19 cellular contexts compared by ENCODE assay signal in genomic region chr13:69092615-69093322, GRCh38.
A peak's percentile ranks its signal among the peaks of the same experiment; 100 is the strongest.
DNase-seq lines count a peak whose midpoint lies in the region; ATAC-seq and TF ChIP-seq lines count a peak whose summit lies in the region.
"Had no signal": no experiment of that assay in that cellular context is flagged by ENCODE, and none has a peak within 500 bp of the region (broad histone marks: within the 10 kb centered on the region; RNA-seq: fewer than 3 reads in every experiment).

No MANE protein-coding gene starts in this region.

- H3K36me3 ChIP-seq in H7 (replicated peaks; ENCODE audit: control insufficient read depth, insufficient read depth, low read length) (no peaks in the 10 kb centered on the region), NT2/D1 (ENCODE audit: insufficient read depth, insufficient read length, low read length) (no peaks in the 10 kb centered on the region), mesendoderm (ENCODE audit: control insufficient read depth, insufficient read depth, low read length) (no peaks in the 10 kb centered on the region), heart left ventricle (no peaks in the 10 kb centered on the region), Peyer's patch (no peaks in the 10 kb centered on the region)

- H4K8ac ChIP-seq in mesendoderm (ENCODE audit: low read depth, low read length) = no peak overlapping the region

- H3K4me3 ChIP-seq in H7 (ENCODE audit: insufficient read depth, low read depth, low read length) (no peak overlapping the region), NT2/D1 (ENCODE audit: insufficient read length, low read depth) (no peak overlapping the region), epithelial cell of proximal tubule (ENCODE audit: low read depth, low read length) (no peak overlapping the region), mesendoderm (ENCODE audit: low read length) (no peak overlapping the region), heart left ventricle (no peak overlapping the region), Peyer's patch (no peak overlapping the region)
- H3K4me3 ChIP-seq: GM12878, PC-9 had no signal

- H4K5ac ChIP-seq in mesendoderm (ENCODE audit: low read length) = no peak overlapping the region

- TF ChIP-seq POLR2A in heart left ventricle (IDR thresholded peaks at IDR 0.05) = no peak
- no peak for TF ChIP-seq POLR2A in Peyer's patch (IDR thresholded peaks at IDR 0.05)

- ATAC-seq in heart left ventricle (no peak), foreskin keratinocyte (no peak)
- ATAC-seq: GM12878 had no signal

- H3K4me1 ChIP-seq in NT2/D1 (ENCODE audit: insufficient read depth, insufficient read length) = no peaks in the 10 kb centered on the region
- no peaks in the 10 kb centered on the region for H3K4me1 ChIP-seq in mesendoderm (ENCODE audit: control insufficient read depth, low read depth, low read length)
- no peaks in the 10 kb centered on the region for H3K4me1 ChIP-seq in heart left ventricle
- H3K4me1 ChIP-seq in Peyer's patch = no peaks in the 10 kb centered on the region
- no peaks in the 10 kb centered on the region for H3K4me1 ChIP-seq in foreskin keratinocyte

- H3K4me2 ChIP-seq in mesendoderm (ENCODE audit: low read length) = no peak overlapping the region
- H3K4me2 ChIP-seq: PC-9 had no signal

- H3K79me2 ChIP-seq in mesendoderm (ENCODE audit: control insufficient read depth, insufficient read depth, low read length) = no peaks in the 10 kb centered on the region

- no peak overlapping the region for H2BK15ac ChIP-seq in mesendoderm (replicated peaks; ENCODE audit: low read depth)

- H3K9me3 ChIP-seq in NT2/D1 (ENCODE audit: insufficient read depth, low read length) = no peaks in the 10 kb centered on the region
- peaks cover 0 to 3% (median 0%) of the 10 kb centered on the region in 12 donors for H3K9me3 ChIP-seq in heart left ventricle
- no peaks in the 10 kb centered on the region for H3K9me3 ChIP-seq in Peyer's patch

- intact Hi-C loops in heart left ventricle (cut with DNase I) = no loop called here

- H3K4ac ChIP-seq in mesendoderm (ENCODE audit: low read depth, low read length) = no peak overlapping the region

- WGBS in mesendoderm (ENCODE audit: extremely low coverage, insufficient coverage, low lambda C conversion rate) = no CpG with 5 or more reads among the region's 6 CpGs
- 57 to 63% (median 61%) methylated on average over 6 of the region's 6 CpGs for WGBS in heart left ventricle, 4 donors

- no peak overlapping the region for H3K56ac ChIP-seq in mesendoderm (ENCODE audit: low read length)

- H3K79me1 ChIP-seq in mesendoderm (ENCODE audit: low read length) = no peaks in the 10 kb centered on the region

- no peak overlapping the region for H3K27ac ChIP-seq in mesendoderm (ENCODE audit: low read depth, low read length)
- no peak overlapping the region for H3K27ac ChIP-seq in heart left ventricle
- no peak overlapping the region for H3K27ac ChIP-seq in Peyer's patch
- H3K27ac ChIP-seq in foreskin keratinocyte = no peak overlapping the region
- H3K27ac ChIP-seq: PC-9 had no signal

- no peak overlapping the region for H3K23ac ChIP-seq in mesendoderm (ENCODE audit: low read length)

- no peaks in the 10 kb centered on the region for H3K27me3 ChIP-seq in H7 (ENCODE audit: control insufficient read depth, insufficient read depth, low read length)
- H3K27me3 ChIP-seq in NT2/D1 (ENCODE audit: insufficient read depth, insufficient read length) = no peaks in the 10 kb centered on the region
- no peaks in the 10 kb centered on the region for H3K27me3 ChIP-seq in mesendoderm (ENCODE audit: insufficient read depth, low read length, poor library complexity)
- no peaks in the 10 kb centered on the region for H3K27me3 ChIP-seq in heart left ventricle
- no peaks in the 10 kb centered on the region for H3K27me3 ChIP-seq in Peyer's patch
- H3K27me3 ChIP-seq in foreskin keratinocyte = no peaks in the 10 kb centered on the region

- TF ChIP-seq CTCF in epithelial cell of proximal tubule (conservative IDR thresholded peaks at IDR 0.05; ENCODE audit: low read depth, low read length) (peak; percentile 22), heart left ventricle (IDR thresholded peaks at IDR 0.05) (no peak), Peyer's patch (IDR thresholded peaks at IDR 0.05) (no peak), foreskin keratinocyte (conservative IDR thresholded peaks at IDR 0.05) (no peak)

- H3K18ac ChIP-seq in mesendoderm (ENCODE audit: low read length) = no peak overlapping the region

- no peak overlapping the region for H2BK120ac ChIP-seq in mesendoderm (ENCODE audit: low read depth, low read length)

- DNase-seq in H7 = peak; percentile 19
- peak; percentile 1 for DNase-seq in NT2/D1 (ENCODE audit: low read depth, low spot score)
- no peak for DNase-seq in epithelial cell of proximal tubule (ENCODE audit: low read depth)
- DNase-seq in mesendoderm = peak; percentile 41
- no peak for DNase-seq in heart left ventricle
- DNase-seq in Peyer's patch = no peak
- no peak for DNase-seq in foreskin keratinocyte
- DNase-seq in GF-D8 (lab: John Stamatoyannopoulos, UW) = no peak
- DNase-seq: ACHN, AML-193, COR-L47, DMS79, HCEC 1CT, IMR-90, NCI-H187 treated with DMSO at 0.1 percent for 48 hours, NCI-H526 treated with DMSO at 0.1 percent for 48 hours, PC-9, T-helper 1 cell had no signal

- no peak overlapping the region for H3K9ac ChIP-seq in NT2/D1 (ENCODE audit: insufficient read length, low read depth)
- H3K9ac ChIP-seq in mesendoderm (ENCODE audit: low read length) = no peak overlapping the region

- H2AK5ac ChIP-seq in mesendoderm (ENCODE audit: low read length) = no peak overlapping the region

- no peak overlapping the region for H2BK5ac ChIP-seq in mesendoderm (ENCODE audit: low read length)

Comparison
In these comparisons a context has a peak if more than half of its experiments do, and no peak if none do; other contexts are left out.
1. DNase-seq: peak in H7 (single experiment), NT2/D1 (single experiment) and mesendoderm (single experiment); none in epithelial cell of proximal tubule (single experiment), heart left ventricle (0 of 5), Peyer's patch (0 of 3), foreskin keratinocyte (0 of 2) and GF-D8 (single experiment).